11 cellular contexts compared by ENCODE assay signal in genomic region chr5:14105717-14106435, GRCh38. TPM values are rescaled to one million over a fixed set of nuclear protein-coding genes. Genes with fewer than 3 reads are reported as not detected.
A peak's percentile ranks its signal among the peaks of the same experiment; 100 is the strongest.
DNase-seq lines count a peak whose midpoint lies in the region.
"Had no signal": no experiment of that assay in that cellular context is flagged by ENCODE, and none has a peak within 500 bp of the region (broad histone marks: within the 10 kb centered on the region; RNA-seq: fewer than 3 reads in every experiment).

No MANE protein-coding gene starts in this region.

- no peaks in the 10 kb centered on the region for H3K27me3 ChIP-seq in GM23248 (replicated peaks; ENCODE audit: insufficient read depth)
- H3K27me3 ChIP-seq: breast epithelium had no signal

- H3K27ac Mint-ChIP-seq in T-helper 2 cell treated with Interferon-gamma antibody and Interleukin-4, amounts not matched to agents 5 μg/mL and 100 μg/mL, for 36 hours, result no peak overlapping the region

- H3K36me3 Mint-ChIP-seq in T-helper 2 cell treated with Interferon-gamma antibody and Interleukin-4, amounts not matched to agents 5 μg/mL and 100 μg/mL, for 36 hours (ENCODE audit: low read depth), result no peaks in the 10 kb centered on the region

- peaks cover 58% of the 10 kb centered on the region for H3K4me1 ChIP-seq in GM23248 (ENCODE audit: insufficient read depth)
- H3K4me1 ChIP-seq: breast epithelium had no signal

- no peak overlapping the region for H2AFZ ChIP-seq in GM23248

- H3K4me3 Mint-ChIP-seq in T-helper 2 cell treated with Interferon-gamma antibody and Interleukin-4, amounts not matched to agents 5 μg/mL and 100 μg/mL, for 36 hours, result no peak overlapping the region

- H3K4me3 ChIP-seq in GM23248, result no peak overlapping the region
- H3K4me3 ChIP-seq: breast epithelium had no signal

- peaks cover 20% of the 10 kb centered on the region for H3K4me1 Mint-ChIP-seq in T-helper 2 cell treated with Interferon-gamma antibody and Interleukin-4, amounts not matched to agents 5 μg/mL and 100 μg/mL, for 36 hours (ENCODE audit: low read depth)

- no peaks in the 10 kb centered on the region for H3K36me3 ChIP-seq in GM23248 (ENCODE audit: low read depth)
- H3K36me3 ChIP-seq: breast epithelium had no signal

- in situ Hi-C loops in GM23248 (cut with MboI), result no loop called here

- DNase-seq in GM23248 (peak; percentile 90), NCI-H345 treated with DMSO at 0.1 percent for 48 hours (lab: John Stamatoyannopoulos, UW; ENCODE audit: unreplicated experiment) (peak; percentile 3), cerebellar cortex (ENCODE audit: low spot score) (peak; percentile 42), renal cortical epithelial cell (ENCODE audit: low read depth) (peak; percentile 95), NOMO-1 treated with dmso at 0.1 percent for 144 hours (lab: John Stamatoyannopoulos, UW; ENCODE audit: unreplicated experiment) (no peak)
- DNase-seq in activated naive CD4-positive, alpha-beta T cell treated with Interleukin-2 at 50 U/mL for 16 hours, result no peak
- no peak for DNase-seq in T-helper 2 cell treated with Interferon-gamma antibody and Interleukin-4, amounts not matched to agents 5 μg/mL and 100 μg/mL, for 36 hours (ENCODE audit: low spot score)
- DNase-seq: activated CD4-positive, alpha-beta T cell treated with anti-CD3 and anti-CD28 coated beads for 4 hours; left colon; NCI-H187 treated with DMSO at 0.1 percent for 48 hours had no signal

- peaks cover 10% of the 10 kb centered on the region; the same call in 1 of the 2 replicates for H3K79me2 ChIP-seq in GM23248 (ENCODE audit: insufficient read depth)

- peaks cover 6% of the 10 kb centered on the region for H3K27me3 Mint-ChIP-seq in T-helper 2 cell treated with Interferon-gamma antibody and Interleukin-4, amounts not matched to agents 5 μg/mL and 100 μg/mL, for 36 hours (ENCODE audit: low read depth)

- H3F3A ChIP-seq in GM23248 (ENCODE audit: insufficient read depth), result peaks cover 71% of the 10 kb centered on the region

- no peaks in the 10 kb centered on the region for H3K9me3 ChIP-seq in GM23248 (ENCODE audit: low read depth)
- H3K9me3 ChIP-seq: breast epithelium had no signal

- no peaks in the 10 kb centered on the region for H4K20me1 ChIP-seq in GM23248 (ENCODE audit: insufficient read depth)

- peaks cover 10% of the 10 kb centered on the region for H3K9me3 Mint-ChIP-seq in T-helper 2 cell treated with Interferon-gamma antibody and Interleukin-4, amounts not matched to agents 5 μg/mL and 100 μg/mL, for 36 hours

- H3K4me2 ChIP-seq in GM23248 (ENCODE audit: unreplicated experiment), result peak overlapping the region; percentile 20

- H3K9ac ChIP-seq in GM23248, result no peak overlapping the region

- WGBS in GM23248 (ENCODE audit: low coverage in 1 of 2, low lambda C conversion rate in 2 of 2, missing lambda C conversion rate in 2 of 2), 2 experiments, result 6 to 43% methylated on average over 1 to 2 of the region's 2 CpGs

- H3K9me2 ChIP-seq in GM23248 (ENCODE audit: insufficient read depth), result no peaks in the 10 kb centered on the region

- H3K27ac ChIP-seq in GM23248, result peak overlapping the region; percentile 44
- H3K27ac ChIP-seq: breast epithelium had no signal

RNA-seq across cellular contexts. Expression of gene TRIO, which starts 37.3 kb away (rescaled TPM):
- 171 and 198 TPM in 2 replicates for total RNA-seq in GM23248 (2014; rRNA removed; shearing (Covaris generic))
- 19.0 and 28.1 TPM in 2 replicates for polyA plus RNA-seq in GM23248 (2016; fragmentation: Nextera tagmentation; extraction: Ambion mirVana)
- total RNA-seq in renal cortical epithelial cell, result 205 and 408 TPM in 2 replicates

Comparison
In these comparisons a context has a peak if more than half of its experiments do, and no peak if none do; other contexts are left out.
1. DNase-seq: peak in GM23248 (single experiment), NCI-H345 treated with DMSO at 0.1 percent for 48 hours (single experiment), cerebellar cortex (single experiment) and renal cortical epithelial cell (single experiment); none in activated naive CD4-positive, alpha-beta T cell treated with Interleukin-2 at 50 U/mL for 16 hours (single experiment), NOMO-1 treated with dmso at 0.1 percent for 144 hours (single experiment) and T-helper 2 cell treated with Interferon-gamma antibody and Interleukin-4, amounts not matched to agents 5 μg/mL and 100 μg/mL, for 36 hours (single experiment).